14 cellular contexts compared by ENCODE assay signal in genomic region chr7:150487625-150488024, GRCh38. TPM values are rescaled to one million over a fixed set of nuclear protein-coding genes. Genes with fewer than 3 reads are reported as not detected.
A peak's percentile ranks its signal among the peaks of the same experiment; 100 is the strongest.
DNase-seq lines count a peak whose midpoint lies in the region; ATAC-seq, FAIRE-seq and TF ChIP-seq lines count a peak whose summit lies in the region.
"Had no signal": no experiment of that assay in that cellular context is flagged by ENCODE, and none has a peak within 500 bp of the region (broad histone marks: within the 10 kb centered on the region; RNA-seq: fewer than 3 reads in every experiment).

No MANE protein-coding gene starts in this region.

- H3K4me1 Mint-ChIP-seq in activated CD4-positive, alpha-beta T cell treated with anti-CD3 and anti-CD28 coated beads for 36 hours: peaks cover 65% of the 10 kb centered on the region
- H3K4me1 Mint-ChIP-seq in activated CD4-positive, alpha-beta T cell treated with anti-CD3 and anti-CD28 coated beads, Interleukin-2, amount 10 ng/mL, durations not matched to agents 24 days and 14 days: peaks cover 52% of the 10 kb centered on the region
- H3K4me1 Mint-ChIP-seq in stimulated activated naive CD8-positive, alpha-beta T cell treated with anti-CD3 and anti-CD28 coated beads, Interleukin-15, amount 100 ng/mL, for 72 hours: peaks cover 51% of the 10 kb centered on the region
- H3K4me1 Mint-ChIP-seq in activated naive CD8-positive, alpha-beta T cell treated with anti-CD3 and anti-CD28 coated beads, Interleukin-2, amount 50 U/mL, for 24 hours: peaks cover 57% of the 10 kb centered on the region

- no peaks in the 10 kb centered on the region for H3K27me3 Mint-ChIP-seq in activated CD4-positive, alpha-beta T cell treated with anti-CD3 and anti-CD28 coated beads for 36 hours
- H3K27me3 Mint-ChIP-seq in activated CD4-positive, alpha-beta T cell treated with anti-CD3 and anti-CD28 coated beads, Interleukin-2, amount 10 ng/mL, durations not matched to agents 24 days and 14 days: no peaks in the 10 kb centered on the region
- H3K27me3 Mint-ChIP-seq in stimulated activated naive CD8-positive, alpha-beta T cell treated with anti-CD3 and anti-CD28 coated beads, Interleukin-15, amount 100 ng/mL, for 72 hours: no peaks in the 10 kb centered on the region
- no peaks in the 10 kb centered on the region for H3K27me3 Mint-ChIP-seq in activated naive CD8-positive, alpha-beta T cell treated with anti-CD3 and anti-CD28 coated beads, Interleukin-2, amount 50 U/mL, for 24 hours

- no peak overlapping the region for H3K27ac Mint-ChIP-seq in activated CD4-positive, alpha-beta T cell treated with anti-CD3 and anti-CD28 coated beads for 36 hours
- no peak overlapping the region for H3K27ac Mint-ChIP-seq in activated CD4-positive, alpha-beta T cell treated with anti-CD3 and anti-CD28 coated beads, Interleukin-2, amount 10 ng/mL, durations not matched to agents 24 days and 14 days
- H3K27ac Mint-ChIP-seq in stimulated activated naive CD8-positive, alpha-beta T cell treated with anti-CD3 and anti-CD28 coated beads, Interleukin-15, amount 100 ng/mL, for 72 hours: no peak overlapping the region
- no peak overlapping the region for H3K27ac Mint-ChIP-seq in activated naive CD8-positive, alpha-beta T cell treated with anti-CD3 and anti-CD28 coated beads, Interleukin-2, amount 50 U/mL, for 24 hours
- H3K27ac Mint-ChIP-seq: GM23338 had no signal

- DNase-seq in activated CD4-positive, alpha-beta T cell treated with anti-CD3 and anti-CD28 coated beads for 36 hours: no peak
- no peak for DNase-seq in activated CD4-positive, alpha-beta T cell treated with anti-CD3 and anti-CD28 coated beads, Interleukin-2, amount 10 ng/mL, durations not matched to agents 24 days and 14 days
- no peak for DNase-seq in stimulated activated naive CD8-positive, alpha-beta T cell treated with anti-CD3 and anti-CD28 coated beads, Interleukin-15, Interleukin-2, amounts not matched to agents 100 U/mL and 50 U/mL, for 24 hours
- DNase-seq in stimulated activated naive CD8-positive, alpha-beta T cell treated with anti-CD3 and anti-CD28 coated beads, Interleukin-15, amount 100 ng/mL, for 72 hours: no peak
- DNase-seq in activated naive CD8-positive, alpha-beta T cell treated with anti-CD3 and anti-CD28 coated beads, Interleukin-2, amount 50 U/mL, for 24 hours: no peak
- no peak for DNase-seq in H54 (ENCODE audit: insufficient read length, low spot score)
- DNase-seq: 8988T; AML-193; CD4-positive, CD25-positive, alpha-beta regulatory T cell; DMS79 had no signal

- no peak for FAIRE-seq in H54 (lab: Jason Lieb, UNC)
- FAIRE-seq: GM12878 had no signal

- no peak overlapping the region for H3K4me3 Mint-ChIP-seq in activated CD4-positive, alpha-beta T cell treated with anti-CD3 and anti-CD28 coated beads for 36 hours
- H3K4me3 Mint-ChIP-seq in activated CD4-positive, alpha-beta T cell treated with anti-CD3 and anti-CD28 coated beads, Interleukin-2, amount 10 ng/mL, durations not matched to agents 24 days and 14 days: no peak overlapping the region
- no peak overlapping the region for H3K4me3 Mint-ChIP-seq in stimulated activated naive CD8-positive, alpha-beta T cell treated with anti-CD3 and anti-CD28 coated beads, Interleukin-15, amount 100 ng/mL, for 72 hours
- no peak overlapping the region for H3K4me3 Mint-ChIP-seq in activated naive CD8-positive, alpha-beta T cell treated with anti-CD3 and anti-CD28 coated beads, Interleukin-2, amount 50 U/mL, for 24 hours
- H3K4me3 Mint-ChIP-seq: GM23338 had no signal

- peaks cover 4% of the 10 kb centered on the region for H3K9me3 Mint-ChIP-seq in activated CD4-positive, alpha-beta T cell treated with anti-CD3 and anti-CD28 coated beads for 36 hours (ENCODE audit: low read depth)
- H3K9me3 Mint-ChIP-seq in activated CD4-positive, alpha-beta T cell treated with anti-CD3 and anti-CD28 coated beads, Interleukin-2, amount 10 ng/mL, durations not matched to agents 24 days and 14 days: peaks cover 14% of the 10 kb centered on the region
- H3K9me3 Mint-ChIP-seq in stimulated activated naive CD8-positive, alpha-beta T cell treated with anti-CD3 and anti-CD28 coated beads, Interleukin-15, amount 100 ng/mL, for 72 hours: peaks cover 4 to 14% of the 10 kb centered on the region in 2 donors
- no peaks in the 10 kb centered on the region for H3K9me3 Mint-ChIP-seq in activated naive CD8-positive, alpha-beta T cell treated with anti-CD3 and anti-CD28 coated beads, Interleukin-2, amount 50 U/mL, for 24 hours

- POLR2A ChIA-PET in activated CD4-positive, alpha-beta T cell treated with anti-CD3 and anti-CD28 coated beads for 36 hours (lab: Charles Lee): no interaction called here

- peak; percentile 70 for ATAC-seq in activated CD4-positive, alpha-beta T cell treated with anti-CD3 and anti-CD28 coated beads for 36 hours
- peak; percentile 19 for ATAC-seq in stimulated activated naive CD8-positive, alpha-beta T cell treated with anti-CD3 and anti-CD28 coated beads, Interleukin-15, Interleukin-2, amounts not matched to agents 100 U/mL and 50 U/mL, for 24 hours
- no peak for ATAC-seq in stimulated activated naive CD8-positive, alpha-beta T cell treated with anti-CD3 and anti-CD28 coated beads, Interleukin-15, amount 100 ng/mL, for 72 hours
- ATAC-seq in activated naive CD8-positive, alpha-beta T cell treated with anti-CD3 and anti-CD28 coated beads, Interleukin-2, amount 50 U/mL, for 24 hours: peak; percentile 49
- no peak for ATAC-seq in HG02840 (IDR thresholded peaks at IDR 0.05; ENCODE audit: low FRiP score, unreplicated experiment)
- ATAC-seq: GM12878, GM23338 had no signal

- H3K36me3 Mint-ChIP-seq in activated CD4-positive, alpha-beta T cell treated with anti-CD3 and anti-CD28 coated beads for 36 hours (ENCODE audit: low read depth): peaks cover 4% of the 10 kb centered on the region
- H3K36me3 Mint-ChIP-seq in activated CD4-positive, alpha-beta T cell treated with anti-CD3 and anti-CD28 coated beads, Interleukin-2, amount 10 ng/mL, durations not matched to agents 24 days and 14 days (ENCODE audit: low read depth): peaks cover 36% of the 10 kb centered on the region
- H3K36me3 Mint-ChIP-seq in activated naive CD8-positive, alpha-beta T cell treated with anti-CD3 and anti-CD28 coated beads, Interleukin-2, amount 50 U/mL, for 24 hours (ENCODE audit: low read depth): peaks cover 4% of the 10 kb centered on the region

- CTCF ChIA-PET in activated CD4-positive, alpha-beta T cell treated with anti-CD3 and anti-CD28 coated beads for 36 hours (lab: Charles Lee): interaction anchor here (1.0 kb wide), 1 partner anchor 39 kb away, joined by 3 read pairs; no protein-coding TSS in a partner anchor

- intact Hi-C loops in activated CD4-positive, alpha-beta T cell treated with anti-CD3 and anti-CD28 coated beads for 36 hours (cut with DNase I, micrococcal nuclease): no loop called here
- intact Hi-C loops in activated CD4-positive, alpha-beta T cell treated with anti-CD3 and anti-CD28 coated beads, Interleukin-2, amount 10 ng/mL, durations not matched to agents 24 days and 14 days (cut with micrococcal nuclease): no loop called here

- TF ChIP-seq POLR2A in H54 (IDR thresholded peaks at IDR 0.05; ENCODE audit: low read depth, low read length): no peak

RNA-seq across cellular contexts. Expression of gene GIMAP7, which starts 27.0 kb away (rescaled TPM):
- 10 to 100 TPM; 34.5 to 36.9 TPM for total RNA-seq in activated CD4-positive, alpha-beta T cell treated with anti-CD3 and anti-CD28 coated beads for 36 hours
- 40.5 and 45.0 TPM in 2 replicates for total RNA-seq in activated CD4-positive, alpha-beta T cell treated with anti-CD3 and anti-CD28 coated beads, Interleukin-2, amount 10 ng/mL, durations not matched to agents 24 days and 14 days
- total RNA-seq: G401, GM23338 had no signal

RNA-seq across cellular contexts. Expression of gene GIMAP8, which starts 37.2 kb away (rescaled TPM):
- 1 to 10 TPM; 7.7 to 9.6 TPM for total RNA-seq in activated CD4-positive, alpha-beta T cell treated with anti-CD3 and anti-CD28 coated beads for 36 hours
- total RNA-seq in activated CD4-positive, alpha-beta T cell treated with anti-CD3 and anti-CD28 coated beads, Interleukin-2, amount 10 ng/mL, durations not matched to agents 24 days and 14 days: 7.9 and 8.5 TPM in 2 replicates
- total RNA-seq: G401, GM23338 had no signal

Comparison
In these comparisons a context has a peak if more than half of its experiments do, and no peak if none do; other contexts are left out.
1. ATAC-seq: peak in activated CD4-positive, alpha-beta T cell treated with anti-CD3 and anti-CD28 coated beads for 36 hours (single experiment), stimulated activated naive CD8-positive, alpha-beta T cell treated with anti-CD3 and anti-CD28 coated beads, Interleukin-15, Interleukin-2, amounts not matched to agents 100 U/mL and 50 U/mL, for 24 hours (single experiment) and activated naive CD8-positive, alpha-beta T cell treated with anti-CD3 and anti-CD28 coated beads, Interleukin-2, amount 50 U/mL, for 24 hours (single experiment); none in stimulated activated naive CD8-positive, alpha-beta T cell treated with anti-CD3 and anti-CD28 coated beads, Interleukin-15, amount 100 ng/mL, for 72 hours (single experiment) and HG02840 (single experiment).